ENCODE assay signal across 1 cellular context in genomic region chr20:9516658-9516987, GRCh38.
TF ChIP-seq lines count a peak whose summit lies in the region.

No MANE protein-coding gene starts in this region.

TF ChIP-seq in WTC11, 78 proteins besides CTCF, POLR2A, EP300 and RAD21 (continued from another document):
- TF ChIP-seq E2F1 (CRISPR knock-in tag; IDR thresholded peaks at IDR 0.05): no peak
- no peak for TF ChIP-seq E2F4 (CRISPR knock-in tag; IDR thresholded peaks at IDR 0.05; ENCODE audit: borderline replicate concordance, low read depth)
- TF ChIP-seq TEAD1 (CRISPR knock-in tag; IDR thresholded peaks at IDR 0.05): no peak
- TF ChIP-seq NR1H2 (CRISPR knock-in tag; IDR thresholded peaks at IDR 0.05): no peak
- no peak for TF ChIP-seq SMAD4 (CRISPR knock-in tag; IDR thresholded peaks at IDR 0.05)
- no peak for TF ChIP-seq HMGXB4 (CRISPR knock-in tag; IDR thresholded peaks at IDR 0.05)
- TF ChIP-seq ATF6 (CRISPR knock-in tag; IDR thresholded peaks at IDR 0.05): no peak
- no peak for TF ChIP-seq E2F5 (CRISPR knock-in tag; IDR thresholded peaks at IDR 0.05)
- TF ChIP-seq ZNF532 (CRISPR knock-in tag; IDR thresholded peaks at IDR 0.05; ENCODE audit: borderline replicate concordance): no peak
- no peak for TF ChIP-seq GRHL2 (CRISPR knock-in tag; IDR thresholded peaks at IDR 0.05; ENCODE audit: insufficient replicate concordance, severe bottlenecking)
